In genomic region chr14:101965145-101965531, GRCh38 we compare ENCODE assay signal across 8 cellular contexts. TPM values are rescaled to one million over a fixed set of nuclear protein-coding genes. Genes with fewer than 3 reads are reported as not detected.
DNase-seq lines count a peak whose midpoint lies in the region; FAIRE-seq and TF ChIP-seq lines count a peak whose summit lies in the region.

No MANE protein-coding gene starts in this region.

- H2AFZ ChIP-seq in keratinocyte (ENCODE audit: control insufficient read depth, low read length): peak overlapping the region; percentile 29

- peak overlapping the region; percentile 66 for H3K27ac ChIP-seq in keratinocyte (ENCODE audit: control insufficient read depth, insufficient read depth, low read length)

- H3K27me3 ChIP-seq in keratinocyte (ENCODE audit: control insufficient read depth, extremely low read depth, insufficient read depth, low read length): no peaks in the 10 kb centered on the region

- TF ChIP-seq CTCF in HFF-Myc (IDR thresholded peaks at IDR 0.05; ENCODE audit: low read depth, low read length, missing control alignments): no peak
- TF ChIP-seq CTCF in keratinocyte (optimal IDR thresholded peaks at IDR 0.05 in 1 of 3, IDR thresholded peaks at IDR 0.05 in 1 of 3, conservative IDR thresholded peaks at IDR 0.05 in 1 of 3; ENCODE audit: extremely low read depth in 1 of 3, insufficient read depth in 2 of 3, low read length in 3 of 3): no peak
- no peak for TF ChIP-seq CTCF in D721Med (IDR thresholded peaks at IDR 0.05; ENCODE audit: insufficient read depth, missing control alignments)

- H3K4me3 ChIP-seq in HFF-Myc (replicated peaks; ENCODE audit: low read depth, low read length) (peak overlapping the region; percentile 90), keratinocyte (ENCODE audit: control insufficient read depth in 2 of 3, extremely low read depth in 1 of 3, insufficient read depth in 2 of 3, low read depth in 1 of 3, low read length in 3 of 3) (peak overlapping the region; percentile 90 to 95 (median 91))

- H4K20me1 ChIP-seq in keratinocyte (ENCODE audit: control insufficient read depth, extremely low read depth, insufficient read depth, low read length): no peaks in the 10 kb centered on the region

- peak overlapping the region; percentile 93 for H3K4me2 ChIP-seq in keratinocyte (ENCODE audit: control insufficient read depth, extremely low read depth, insufficient read depth, low read depth, low read length)

- DNase-seq in HFF-Myc (ENCODE audit: extremely low read depth, low read depth) (no peak), NAMALWA (ENCODE audit: low spot score) (peak; percentile 69), keratinocyte (ENCODE audit: low read depth, low spot score) (no peak), D721Med (ENCODE audit: insufficient read length, low spot score) (no peak)
- DNase-seq in activated CD4-positive, CD25-positive, alpha-beta regulatory T cell (lab: John Stamatoyannopoulos, UW): peak in 3 of 4 experiments; percentile 14 to 39 (median 18)
- DNase-seq in central memory CD4-positive, alpha-beta T cell: peak; percentile 59
- peak; percentile 68 for DNase-seq in stimulated activated CD4-positive, alpha-beta T cell treated with anti-CD3 and anti-CD28 coated beads, Interleukin-15, amount 100 ng/mL, for 24 hours

- no peaks in the 10 kb centered on the region for H3K9me3 ChIP-seq in keratinocyte (ENCODE audit: control insufficient read depth, low read depth, low read length)

- H3K79me2 ChIP-seq in keratinocyte (ENCODE audit: control insufficient read depth, insufficient read depth, low read length): peaks cover 57% of the 10 kb centered on the region

- FAIRE-seq in keratinocyte (lab: Jason Lieb, UNC) (no peak), D721Med (lab: Jason Lieb, UNC) (no peak)

- peaks cover 3% of the 10 kb centered on the region for H3K9me1 ChIP-seq in keratinocyte (ENCODE audit: control insufficient read depth, extremely low read depth, insufficient read depth, low read length)

- peak overlapping the region; percentile 81 for H3K9ac ChIP-seq in keratinocyte (ENCODE audit: control insufficient read depth, extremely low read depth, insufficient read depth, low read length)

- H3K4me1 ChIP-seq in keratinocyte (ENCODE audit: control insufficient read depth, extremely low read depth, insufficient read depth, low read length): peaks cover 26% of the 10 kb centered on the region

- H3K36me3 ChIP-seq in keratinocyte (ENCODE audit: control insufficient read depth in 2 of 2, extremely low read depth in 1 of 2, insufficient read depth in 2 of 2, low read length in 2 of 2): peaks cover 5 to 13% of the 10 kb centered on the region in 2 experiments

- peak; percentile 35 for TF ChIP-seq POLR2A in GM15510 (IDR thresholded peaks at IDR 0.05; ENCODE audit: borderline replicate concordance, extremely low read depth, insufficient read length)

- dilution Hi-C loops in keratinocyte (cut with MboI; ENCODE audit: extremely low pct_ligation_motif_present, low sequenced_read_pairs): no loop called here

RNA-seq across cellular contexts. Expression of gene DYNC1H1, which starts 0.8 kb away (rescaled TPM):
- 166 to 185 TPM (median 179 TPM) in 3 replicates for polyA plus RNA-seq in keratinocyte
- 369 TPM for polyA plus RNA-seq in keratinocyte (2011; ENCODE audit: low read depth)
- polyA plus RNA-seq in keratinocyte (2011; cell fraction: cytosol; rRNA removed): 99.9 and 122 TPM in 2 replicates
- polyA plus RNA-seq in keratinocyte (2011; cell fraction: nucleus; rRNA removed): 1,037 and 1,053 TPM in 2 replicates
- polyA plus RNA-seq in keratinocyte (2012; ENCODE audit: low replicate concordance): 207 and 398 TPM in 2 replicates
- 553 to 1,216 TPM (median 812 TPM) in 3 replicates for polyA minus RNA-seq in keratinocyte
- 251 TPM for polyA minus RNA-seq in keratinocyte (2011; cell fraction: cytosol; rRNA and poly(A)+ RNA removed)
- polyA minus RNA-seq in keratinocyte (2011; cell fraction: nucleus; rRNA and poly(A)+ RNA removed): 1,725 and 2,247 TPM in 2 replicates

Comparison
In these comparisons a context has a peak if more than half of its experiments do, and no peak if none do; other contexts are left out.
1. DNase-seq: peak in NAMALWA (single experiment), activated CD4-positive, CD25-positive, alpha-beta regulatory T cell (3 of 4), central memory CD4-positive, alpha-beta T cell (single experiment) and stimulated activated CD4-positive, alpha-beta T cell treated with anti-CD3 and anti-CD28 coated beads, Interleukin-15, amount 100 ng/mL, for 24 hours (single experiment); none in HFF-Myc (single experiment), keratinocyte (single experiment) and D721Med (single experiment).